ENCODE assay signal across 11 cellular contexts in genomic region chr12:104357431-104357952, GRCh38. TPM values are rescaled to one million over a fixed set of nuclear protein-coding genes. Genes with fewer than 3 reads are reported as not detected.
A peak's percentile ranks its signal among the peaks of the same experiment; 100 is the strongest.
DNase-seq lines count a peak whose midpoint lies in the region; ATAC-seq and TF ChIP-seq lines count a peak whose summit lies in the region.
"Had no signal": no experiment of that assay in that cellular context is flagged by ENCODE, and none has a peak within 500 bp of the region (broad histone marks: within the 10 kb centered on the region; RNA-seq: fewer than 3 reads in every experiment).

No MANE protein-coding gene starts in this region.

- in situ Hi-C loops in T47D (cut with HindIII; ENCODE audit: low pct_unique_long_range_greater_than_20kb, low sequenced_read_pairs) (no loop called here), Panc1 (cut with HindIII; ENCODE audit: low pct_unique_long_range_greater_than_20kb, low sequenced_read_pairs) (no loop called here)

- intact Hi-C loops in breast epithelium (cut with DNase I; ENCODE audit: low total_unique reads) (loop anchor here (5.0 kb wide), 1 partner anchor 155 kb away; no protein-coding TSS in a partner anchor), Panc1 (cut with micrococcal nuclease; ENCODE audit: unreplicated experiment) (loop anchor here (5.0 kb wide), 1 partner anchor 155 kb away; no protein-coding TSS in a partner anchor), body of pancreas (cut with DNase I) (loop anchor here (5.0 kb wide), 1 partner anchor 150 kb away; no protein-coding TSS in a partner anchor)

- CTCF ChIA-PET in Panc1 (lab: Charles Lee): no interaction called here

- no peak for TF ChIP-seq CTCF in breast epithelium (IDR thresholded peaks at IDR 0.05)
- TF ChIP-seq CTCF in Panc1 (IDR thresholded peaks at IDR 0.05): no peak
- no peak for TF ChIP-seq CTCF in body of pancreas (IDR thresholded peaks at IDR 0.05)

- POLR2A ChIA-PET in Panc1 (lab: Charles Lee): no interaction called here

- no peaks in the 10 kb centered on the region for H3K36me3 Mint-ChIP-seq in natural killer cell treated with Interleukin-12 subunit alpha and Interleukin-12 subunit beta and Interleukin-15 and Interleukin-18, amount 100 ng/mL, for 72 hours

- H3K9me3 Mint-ChIP-seq in natural killer cell treated with Interleukin-12 subunit alpha and Interleukin-12 subunit beta and Interleukin-15 and Interleukin-18, amount 100 ng/mL, for 72 hours: no peaks in the 10 kb centered on the region

- H3K4me3 Mint-ChIP-seq in natural killer cell treated with Interleukin-12 subunit alpha and Interleukin-12 subunit beta and Interleukin-15 and Interleukin-18, amount 100 ng/mL, for 72 hours: no peak overlapping the region
- H3K4me3 Mint-ChIP-seq: CD14-positive monocyte, mesothelial cell of epicardium had no signal

- H3K9me3 ChIP-seq in breast epithelium: peaks cover 0 to 4% of the 10 kb centered on the region in 2 donors
- no peaks in the 10 kb centered on the region for H3K9me3 ChIP-seq in Panc1 (ENCODE audit: control insufficient read depth, insufficient read depth, low read depth, low read length)
- no peaks in the 10 kb centered on the region for H3K9me3 ChIP-seq in body of pancreas

- H3K36me3 ChIP-seq in breast epithelium (no peaks in the 10 kb centered on the region), Panc1 (ENCODE audit: control insufficient read depth, insufficient read depth, low read length) (peaks cover 6% of the 10 kb centered on the region; the same call in 1 of the 2 replicates), body of pancreas (replicated peaks in 1 of 2; ENCODE audit: insufficient read depth in 1 of 2, low read depth in 2 of 2) (peaks cover 0 to 4% of the 10 kb centered on the region in 2 donors)

- peak; percentile 33 to 64 for DNase-seq in T47D (ENCODE audit: low read depth in 1 of 2, low spot score in 1 of 2)
- no peak for DNase-seq in breast epithelium (ENCODE audit: low spot score in 2 of 2)
- no peak for DNase-seq in Panc1 (ENCODE audit: low read depth, low spot score)
- DNase-seq in fibroblast of gingiva (ENCODE audit: low read depth): peak; percentile 71
- no peak for DNase-seq in activated CD4-positive, alpha-beta T cell treated with anti-CD3 and anti-CD28 coated beads, Interleukin-2, amount 50 U/mL, for 48 hours
- no peak for DNase-seq in natural killer cell treated with Interleukin-12 subunit alpha and Interleukin-12 subunit beta and Interleukin-15 and Interleukin-18, amount 100 ng/mL, for 72 hours (ENCODE audit: low spot score)
- DNase-seq in body of pancreas: no peak
- DNase-seq in NOMO-1 treated with dmso at 0.1 percent for 144 hours (lab: John Stamatoyannopoulos, UW; ENCODE audit: unreplicated experiment): no peak

- H3K27me3 ChIP-seq in breast epithelium (no peaks in the 10 kb centered on the region), Panc1 (ENCODE audit: control insufficient read depth, insufficient read depth, low read length) (no peaks in the 10 kb centered on the region), body of pancreas (no peaks in the 10 kb centered on the region)
- H3K27me3 ChIP-seq: upper lobe of left lung had no signal

- peak; percentile 24; the same call in 1 of the 2 replicates for ATAC-seq in Panc1
- ATAC-seq in natural killer cell treated with Interleukin-12 subunit alpha and Interleukin-12 subunit beta and Interleukin-15 and Interleukin-18, amount 100 ng/mL, for 72 hours: no peak
- ATAC-seq in body of pancreas: no peak

- no peak overlapping the region for H3K4me3 ChIP-seq in breast epithelium
- no peak overlapping the region for H3K4me3 ChIP-seq in Panc1 (ENCODE audit: low read depth in 2 of 2, low read length in 2 of 2)
- H3K4me3 ChIP-seq in body of pancreas: no peak overlapping the region
- H3K4me3 ChIP-seq: upper lobe of left lung had no signal

- no TSS peak for BruUV-seq in Panc1 (replicated peaks; lab: Mats Ljungman, UMichigan)

- no peaks in the 10 kb centered on the region for H3K27me3 Mint-ChIP-seq in natural killer cell treated with Interleukin-12 subunit alpha and Interleukin-12 subunit beta and Interleukin-15 and Interleukin-18, amount 100 ng/mL, for 72 hours

- TF ChIP-seq POLR2A in breast epithelium (IDR thresholded peaks at IDR 0.05): no peak
- no peak for TF ChIP-seq POLR2A in body of pancreas (IDR thresholded peaks at IDR 0.05)

- WGBS in body of pancreas, 2 donors: 64 to 91% methylated on average over 1 of the region's 1 CpG

- no peak overlapping the region for H3K27ac ChIP-seq in breast epithelium
- H3K27ac ChIP-seq in Panc1 (ENCODE audit: low read length): no peak overlapping the region
- no peak overlapping the region for H3K27ac ChIP-seq in body of pancreas
- H3K27ac ChIP-seq: upper lobe of left lung had no signal

- H3K4me1 ChIP-seq in breast epithelium: no peaks in the 10 kb centered on the region
- H3K4me1 ChIP-seq in Panc1 (ENCODE audit: control insufficient read depth, insufficient read depth, low read length): peaks cover 28% of the 10 kb centered on the region
- no peaks in the 10 kb centered on the region for H3K4me1 ChIP-seq in body of pancreas
- H3K4me1 ChIP-seq: upper lobe of left lung had no signal

- H3K4me1 Mint-ChIP-seq in natural killer cell treated with Interleukin-12 subunit alpha and Interleukin-12 subunit beta and Interleukin-15 and Interleukin-18, amount 100 ng/mL, for 72 hours (ENCODE audit: low read depth in 2 of 2): no peaks in the 10 kb centered on the region
- H3K4me1 Mint-ChIP-seq: mesothelial cell of epicardium had no signal

- no peak overlapping the region for H3K27ac Mint-ChIP-seq in natural killer cell treated with Interleukin-12 subunit alpha and Interleukin-12 subunit beta and Interleukin-15 and Interleukin-18, amount 100 ng/mL, for 72 hours
- H3K27ac Mint-ChIP-seq: mesothelial cell of epicardium had no signal

RNA-seq across cellular contexts. Expression of gene EID3, which starts 54.0 kb away (rescaled TPM):
- 10 to 100 TPM in 2 of 3 donors, 1 to 10 TPM in 1; 6.7 to 13.3 (median 12.1) TPM for total RNA-seq in breast epithelium
- total RNA-seq in Panc1 (2021; ENCODE audit: unreplicated experiment): 18.5 TPM
- polyA plus RNA-seq in Panc1 (2012; ENCODE audit: insufficient read length): 12.6 TPM
- 10 to 100 TPM in 1 of 2 donors, 1 to 10 TPM in 1; 9.0 to 17.9 TPM for total RNA-seq in natural killer cell treated with Interleukin-12 subunit alpha and Interleukin-12 subunit beta and Interleukin-15 and Interleukin-18, amount 100 ng/mL, for 72 hours
- 1 to 10 TPM; 2.9 to 4.6 TPM for total RNA-seq in body of pancreas

Comparison
In these comparisons a context has a peak if more than half of its experiments do, and no peak if none do; other contexts are left out.
1. DNase-seq: peak in T47D (2 of 2) and fibroblast of gingiva (single experiment); none in breast epithelium (0 of 2), Panc1 (single experiment), activated CD4-positive, alpha-beta T cell treated with anti-CD3 and anti-CD28 coated beads, Interleukin-2, amount 50 U/mL, for 48 hours (0 of 2), natural killer cell treated with Interleukin-12 subunit alpha and Interleukin-12 subunit beta and Interleukin-15 and Interleukin-18, amount 100 ng/mL, for 72 hours (single experiment), body of pancreas (0 of 4) and NOMO-1 treated with dmso at 0.1 percent for 144 hours (single experiment).